13 cellular contexts compared by ENCODE assay signal in the genomic region with DNA sequence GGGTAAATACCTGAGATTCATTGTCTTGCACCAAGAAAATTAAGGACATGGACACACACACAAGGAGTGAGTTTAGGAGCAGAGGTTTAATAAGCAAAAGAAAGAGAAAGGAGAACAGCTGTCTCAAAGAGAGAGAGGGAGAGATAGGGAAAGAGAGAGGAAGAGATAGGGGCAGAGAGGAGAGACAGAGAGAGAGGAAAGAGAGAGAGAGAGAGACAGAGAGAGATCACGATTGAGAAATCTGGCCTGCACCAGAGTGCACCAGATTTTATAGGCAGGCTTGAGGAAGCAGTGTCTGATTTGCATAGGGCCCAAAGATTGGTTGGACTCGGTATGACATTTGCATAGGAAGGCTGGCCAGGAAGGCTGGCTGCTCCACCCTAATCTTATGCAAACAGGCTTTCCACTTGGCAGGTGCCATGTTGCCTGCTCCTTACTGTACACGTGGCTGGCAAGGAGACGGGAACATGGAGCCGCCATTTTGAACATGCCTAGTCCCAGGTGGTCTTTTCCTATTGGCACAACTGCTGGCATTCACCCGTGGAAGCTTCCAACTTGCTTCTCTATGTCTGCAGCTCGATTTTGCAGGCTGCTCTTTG.
DNase-seq lines count a peak whose midpoint lies in the region; ATAC-seq and TF ChIP-seq lines count a peak whose summit lies in the region.
"Had no signal": no experiment of that assay in that cellular context is flagged by ENCODE, and none has a peak within 500 bp of the region (broad histone marks: within the 10 kb centered on the region; RNA-seq: fewer than 3 reads in every experiment).

No MANE protein-coding gene starts in this region.

- H3K27me3 ChIP-seq in MG63: no peaks in the 10 kb centered on the region
- H3K27me3 ChIP-seq in NT2/D1 (ENCODE audit: insufficient read depth, insufficient read length): no peaks in the 10 kb centered on the region
- no peaks in the 10 kb centered on the region for H3K27me3 ChIP-seq in WERI-Rb-1 (ENCODE audit: insufficient read depth, low read depth, severe bottlenecking)
- H3K27me3 ChIP-seq: cardiac muscle cell, transverse colon had no signal

- DNase-seq in DMS 273 treated with DMSO at 0.1 percent for 48 hours (lab: John Stamatoyannopoulos, UW): peak; percentile 47
- DNase-seq in MG63: peak; percentile 83
- peak; percentile 33 for DNase-seq in NT2/D1 (ENCODE audit: low read depth, low spot score)
- no peak for DNase-seq in left cardiac atrium
- no peak for DNase-seq in COLO829 (ENCODE audit: low spot score)
- no peak for DNase-seq in WERI-Rb-1
- no peak for DNase-seq in activated T-cell treated with anti-CD3 and anti-CD28 coated beads, Interleukin-2, amount 50 U/mL, for 72 hours
- DNase-seq: NCI-H1417 treated with DMSO at 0.1 percent for 48 hours, transverse colon had no signal

- H3K36me3 ChIP-seq in MG63 (no peaks in the 10 kb centered on the region), NT2/D1 (ENCODE audit: insufficient read depth, insufficient read length, low read length) (no peaks in the 10 kb centered on the region), WERI-Rb-1 (no peaks in the 10 kb centered on the region)
- H3K36me3 ChIP-seq: transverse colon had no signal

- H3K4me3 Mint-ChIP-seq in activated T-cell treated with anti-CD3 and anti-CD28 coated beads, Interleukin-2, amount 50 U/mL, for 72 hours: no peak overlapping the region
- H3K4me3 Mint-ChIP-seq: activated T-helper 1 cell treated with anti-CD3 and anti-CD28 coated beads, Interleukin-12 subunit alpha, Interleukin-12 subunit beta, Interleukin-2, Interleukin-4 antibody, amounts not matched to agents 30 ng/mL and 10 ng/mL and 1 ng/mL, durations not matched to agents 14 hours and 24 hours and 36 hours; T-helper 2 cell treated with Interferon-gamma antibody and Interleukin-4, amounts not matched to agents 5 μg/mL and 100 μg/mL, for 36 hours had no signal

- H3K36me3 Mint-ChIP-seq in activated T-cell treated with anti-CD3 and anti-CD28 coated beads, Interleukin-2, amount 50 U/mL, for 72 hours (ENCODE audit: insufficient read depth in 2 of 2): no peaks in the 10 kb centered on the region

- H3K4me1 ChIP-seq in NT2/D1 (ENCODE audit: insufficient read depth, insufficient read length): no peaks in the 10 kb centered on the region
- H3K4me1 ChIP-seq: transverse colon had no signal

- H3K4me1 Mint-ChIP-seq in activated T-cell treated with anti-CD3 and anti-CD28 coated beads, Interleukin-2, amount 50 U/mL, for 72 hours (ENCODE audit: low read depth): no peaks in the 10 kb centered on the region

- H3K9me3 ChIP-seq in MG63: no peaks in the 10 kb centered on the region
- H3K9me3 ChIP-seq in NT2/D1 (ENCODE audit: insufficient read depth, low read length): no peaks in the 10 kb centered on the region
- no peaks in the 10 kb centered on the region for H3K9me3 ChIP-seq in WERI-Rb-1 (ENCODE audit: severe bottlenecking)
- H3K9me3 ChIP-seq: transverse colon had no signal

- no peak overlapping the region for H3K27ac Mint-ChIP-seq in activated T-cell treated with anti-CD3 and anti-CD28 coated beads, Interleukin-2, amount 50 U/mL, for 72 hours
- H3K27ac Mint-ChIP-seq: activated T-helper 1 cell treated with anti-CD3 and anti-CD28 coated beads, Interleukin-12 subunit alpha, Interleukin-12 subunit beta, Interleukin-2, Interleukin-4 antibody, amounts not matched to agents 30 ng/mL and 10 ng/mL and 1 ng/mL, durations not matched to agents 14 hours and 24 hours and 36 hours; T-helper 2 cell treated with Interferon-gamma antibody and Interleukin-4, amounts not matched to agents 5 μg/mL and 100 μg/mL, for 36 hours had no signal

- peak; percentile 41 to 56 for ATAC-seq in left cardiac atrium
- ATAC-seq in HG03378 (IDR thresholded peaks at IDR 0.05; ENCODE audit: unreplicated experiment): no peak
- no peak for ATAC-seq in activated T-cell treated with anti-CD3 and anti-CD28 coated beads, Interleukin-2, amount 50 U/mL, for 72 hours (replicated peaks in 1 of 2)

- H3K4me3 ChIP-seq in MG63 (no peak overlapping the region), NT2/D1 (ENCODE audit: insufficient read length, low read depth) (no peak overlapping the region), WERI-Rb-1 (ENCODE audit: low read depth, low read length) (no peak overlapping the region)
- H3K4me3 ChIP-seq: cardiac muscle cell, transverse colon had no signal

- no peak overlapping the region for H3K9ac ChIP-seq in NT2/D1 (ENCODE audit: insufficient read length, low read depth)

- intact Hi-C loops in left cardiac atrium (cut with DNase I): no loop called here

- peaks cover 0 to 2% of the 10 kb centered on the region in 2 donors for H3K9me3 Mint-ChIP-seq in activated T-cell treated with anti-CD3 and anti-CD28 coated beads, Interleukin-2, amount 50 U/mL, for 72 hours
- H3K9me3 Mint-ChIP-seq: activated T-helper 1 cell treated with anti-CD3 and anti-CD28 coated beads, Interleukin-12 subunit alpha, Interleukin-12 subunit beta, Interleukin-2, Interleukin-4 antibody, amounts not matched to agents 30 ng/mL and 10 ng/mL and 1 ng/mL, durations not matched to agents 14 hours and 24 hours and 36 hours; T-helper 2 cell treated with Interferon-gamma antibody and Interleukin-4, amounts not matched to agents 5 μg/mL and 100 μg/mL, for 36 hours had no signal

- H3K27me3 Mint-ChIP-seq in activated T-cell treated with anti-CD3 and anti-CD28 coated beads, Interleukin-2, amount 50 U/mL, for 72 hours (ENCODE audit: low read depth): no peaks in the 10 kb centered on the region

- H3K27ac ChIP-seq in WERI-Rb-1: no peak overlapping the region
- H3K27ac ChIP-seq: cardiac muscle cell, transverse colon had no signal

- no peak for TF ChIP-seq CTCF in WERI-Rb-1 (IDR thresholded peaks at IDR 0.05; ENCODE audit: low read depth, low read length)

Comparison
In these comparisons a context has a peak if more than half of its experiments do, and no peak if none do; other contexts are left out.
1. DNase-seq: peak in DMS 273 treated with DMSO at 0.1 percent for 48 hours (single experiment), MG63 (single experiment) and NT2/D1 (single experiment); none in left cardiac atrium (single experiment), COLO829 (single experiment), WERI-Rb-1 (single experiment) and activated T-cell treated with anti-CD3 and anti-CD28 coated beads, Interleukin-2, amount 50 U/mL, for 72 hours (0 of 2).
2. ATAC-seq: peak in left cardiac atrium (2 of 2); none in HG03378 (single experiment) and activated T-cell treated with anti-CD3 and anti-CD28 coated beads, Interleukin-2, amount 50 U/mL, for 72 hours (0 of 2).